ENCODE assay signal across 1 cellular context in genomic region chr2:122999258-122999657, GRCh38.
TF ChIP-seq lines count a peak whose summit lies in the region.

No MANE protein-coding gene starts in this region.

TF ChIP-seq in H1, 55 proteins besides CTCF, POLR2A, EP300 and RAD21 (continued from another document):
- TF ChIP-seq CHD7 (IDR thresholded peaks at IDR 0.05; ENCODE audit: insufficient replicate concordance, low read length) (no peak), CHD1 (IDR thresholded peaks at IDR 0.05; ENCODE audit: low read depth, low read length) (no peak), NANOG (IDR thresholded peaks at IDR 0.05; ENCODE audit: insufficient read depth, low read depth, low read length, poor library complexity, severe bottlenecking) (no peak), EGR1 (IDR thresholded peaks at IDR 0.05; ENCODE audit: borderline replicate concordance, low read depth, low read length) (no peak), CREB1 (IDR thresholded peaks at IDR 0.05) (no peak), TAF7 (optimal IDR thresholded peaks at IDR 0.05; ENCODE audit: borderline replicate concordance, low read depth, low read length) (no peak), BRCA1 (IDR thresholded peaks at IDR 0.05; ENCODE audit: low read depth, low read length) (no peak), SIX5 (IDR thresholded peaks at IDR 0.05; ENCODE audit: low read depth, low read length) (no peak), GTF2F1 (IDR thresholded peaks at IDR 0.05; ENCODE audit: borderline replicate concordance, low read depth, low read length) (no peak), SUZ12 (IDR thresholded peaks at IDR 0.05; ENCODE audit: low read length) (no peak), BACH1 (IDR thresholded peaks at IDR 0.05; ENCODE audit: low read length) (no peak), KDM1A (IDR thresholded peaks at IDR 0.05; ENCODE audit: borderline replicate concordance, low read length) (no peak), ASH2L (IDR thresholded peaks at IDR 0.05; ENCODE audit: low read length) (no peak), TAF1 (IDR thresholded peaks at IDR 0.05; ENCODE audit: low read depth, low read length) (no peak), RXRA (IDR thresholded peaks at IDR 0.05; ENCODE audit: insufficient read depth, low read depth, low read length) (no peak), ATF2 (IDR thresholded peaks at IDR 0.05; ENCODE audit: low read length) (no peak), BCL11A (IDR thresholded peaks at IDR 0.05; ENCODE audit: low read depth in 2 of 2, low read length in 2 of 2) (no peak), CBX5 (IDR thresholded peaks at IDR 0.05; ENCODE audit: low read depth, low read length) (no peak)
